ENCODE assay signal across 16 cellular contexts in the genomic region with DNA sequence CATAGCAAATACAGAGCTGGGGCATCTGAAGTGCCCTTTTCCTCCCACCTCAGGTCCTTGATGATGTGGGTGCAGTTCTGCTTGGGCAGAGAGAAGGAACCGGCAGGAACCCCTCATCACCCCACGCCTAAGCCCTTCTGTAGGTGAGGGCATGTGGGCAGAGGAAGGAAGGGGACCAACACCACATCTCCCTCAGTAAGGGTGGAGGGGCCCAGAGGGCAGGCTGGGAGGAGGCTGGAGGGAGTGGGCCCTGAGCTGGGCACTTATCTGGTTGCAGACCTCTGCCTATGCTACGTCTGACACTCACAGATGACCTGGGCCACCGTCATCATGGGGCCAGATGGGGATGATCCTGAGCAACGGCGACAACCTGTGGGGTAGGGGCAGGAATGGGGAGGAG. TPM values are rescaled to one million over a fixed set of nuclear protein-coding genes. Genes with fewer than 3 reads are reported as not detected.
DNase-seq lines count a peak whose midpoint lies in the region; ATAC-seq and TF ChIP-seq lines count a peak whose summit lies in the region.
"Had no signal": no experiment of that assay in that cellular context is flagged by ENCODE, and none has a peak within 500 bp of the region (broad histone marks: within the 10 kb centered on the region; RNA-seq: fewer than 3 reads in every experiment).

No MANE protein-coding gene starts in this region.

- ATAC-seq in SK-N-SH treated with all-trans-retinoic acid at 6 μM for 48 hours (peak; percentile 2; the same call in 2 of the 3 replicates), natural killer cell (peak in 2 of 3 donors; percentile 1 to 5), foreskin keratinocyte (no peak)
- ATAC-seq: left lung had no signal

- no peak for TF ChIP-seq RAD21 in SK-N-SH (IDR thresholded peaks at IDR 0.05; ENCODE audit: low read length)

- no peak overlapping the region for H3K4me2 ChIP-seq in SK-N-SH

- H3K27me3 ChIP-seq in SK-N-SH (ENCODE audit: insufficient read depth) (no peaks in the 10 kb centered on the region), foreskin keratinocyte (no peaks in the 10 kb centered on the region)
- H3K27me3 ChIP-seq: colonic mucosa, left lung, SJCRH30 had no signal

- H2AFZ ChIP-seq in SK-N-SH (ENCODE audit: low read depth): no peak overlapping the region
- H2AFZ ChIP-seq: GM23248 had no signal

- H3K9me2 ChIP-seq in SK-N-SH: no peaks in the 10 kb centered on the region

- TF ChIP-seq EP300 in SK-N-SH (IDR thresholded peaks at IDR 0.05; ENCODE audit: borderline replicate concordance in 1 of 2, low read depth in 1 of 2, low read length in 1 of 2): no peak

- CTCF ChIA-PET in SK-N-SH (lab: Yijun Ruan, JAX): interaction anchor here (1.2 to 7.2 kb wide), 3 partner anchors 9 to 48 kb away, joined by 3 to 87 read pairs (median 4); no protein-coding TSS in a partner anchor

- H3K9me3 ChIP-seq in SK-N-SH: no peaks in the 10 kb centered on the region
- H3K9me3 ChIP-seq: colonic mucosa, left lung, SJCRH30 had no signal

- no peaks in the 10 kb centered on the region for H3K36me3 Mint-ChIP-seq in IgD-negative memory B cell
- H3K36me3 Mint-ChIP-seq in brain: peaks cover 58% of the 10 kb centered on the region
- no peaks in the 10 kb centered on the region for H3K36me3 Mint-ChIP-seq in natural killer cell

- H3K27ac ChIP-seq in SK-N-SH (ENCODE audit: low read depth in 2 of 2, low read length in 1 of 2) (no peak overlapping the region; a peak in 1 of 4 replicates), foreskin keratinocyte (no peak overlapping the region)
- H3K27ac ChIP-seq: colonic mucosa, GM23248, left lung, SJCRH30 had no signal

- peaks cover 11% of the 10 kb centered on the region; the same call in 1 of the 2 replicates for H3K79me2 ChIP-seq in SK-N-SH (ENCODE audit: insufficient read depth)

- H3K4me1 Mint-ChIP-seq in IgD-negative memory B cell (peaks cover 0 to 6% (median 5%) of the 10 kb centered on the region in 3 donors), brain (peaks cover 17% of the 10 kb centered on the region), natural killer cell (peaks cover 36 to 57% of the 10 kb centered on the region in 2 donors)

- no peaks in the 10 kb centered on the region for H4K20me1 ChIP-seq in SK-N-SH (ENCODE audit: insufficient read depth)

- 95% methylated on average over 4 of the region's 6 CpGs for WGBS in SK-N-SH (ENCODE audit: low lambda C conversion rate)

- intact Hi-C loops in natural killer cell (cut with micrococcal nuclease): no loop called here

- no peak for TF ChIP-seq CTCF in SK-N-SH (IDR thresholded peaks at IDR 0.05)
- TF ChIP-seq CTCF in brain (conservative IDR thresholded peaks at IDR 0.05): no peak
- no peak for TF ChIP-seq CTCF in natural killer cell (IDR thresholded peaks at IDR 0.05)
- TF ChIP-seq CTCF in foreskin keratinocyte (conservative IDR thresholded peaks at IDR 0.05): no peak

- H3K4me1 ChIP-seq in SK-N-SH (ENCODE audit: control insufficient read depth in 1 of 2, insufficient read depth in 2 of 2, low read depth in 1 of 2, low read length in 1 of 2) (no peaks in the 10 kb centered on the region), foreskin keratinocyte (no peaks in the 10 kb centered on the region)
- H3K4me1 ChIP-seq: colonic mucosa, SJCRH30 had no signal

- POLR2A ChIA-PET in SK-N-SH (lab: Yijun Ruan, JAX): interaction anchor here (1.1 kb wide), 1 partner anchor 11 kb away, joined by 3 read pairs; no protein-coding TSS in a partner anchor

- in situ Hi-C loops in G401 (cut with HindIII; ENCODE audit: low sequenced_read_pairs): no loop called here

- no peak overlapping the region for H3K4me3 ChIP-seq in SK-N-SH (ENCODE audit: low read depth in 2 of 2, low read length in 1 of 2)
- H3K4me3 ChIP-seq: colonic mucosa, GM23248, left lung, SJCRH30 had no signal

- H3K36me3 ChIP-seq in SK-N-SH (replicated peaks in 1 of 2; ENCODE audit: control insufficient read depth in 1 of 2, insufficient read depth in 2 of 2, low read length in 1 of 2): peaks cover 28 to 74% of the 10 kb centered on the region in 2 experiments

- no peak overlapping the region for H3K9ac ChIP-seq in SK-N-SH
- H3K9ac ChIP-seq: GM23248 had no signal

- H3K27me3 Mint-ChIP-seq in IgD-negative memory B cell (no peaks in the 10 kb centered on the region), brain (peaks cover 8% of the 10 kb centered on the region), natural killer cell (ENCODE audit: low read depth in 2 of 2) (no peaks in the 10 kb centered on the region)

- H3K27ac Mint-ChIP-seq in IgD-negative memory B cell (peak overlapping the region; percentile 59 to 87 (median 83)), brain (peak overlapping the region; percentile 54 to 93 (median 89)), natural killer cell (peak overlapping the region; percentile 91 to 96)

- H3K4me3 Mint-ChIP-seq in IgD-negative memory B cell: no peak overlapping the region
- no peak overlapping the region for H3K4me3 Mint-ChIP-seq in brain
- H3K4me3 Mint-ChIP-seq in natural killer cell: peak overlapping the region; percentile 59

- H3F3A ChIP-seq in SK-N-SH (replicated peaks; ENCODE audit: insufficient read depth): peaks cover 2% of the 10 kb centered on the region

- H3K9me3 Mint-ChIP-seq in IgD-negative memory B cell (no peaks in the 10 kb centered on the region), brain (no peaks in the 10 kb centered on the region), natural killer cell (no peaks in the 10 kb centered on the region)

- no peak for DNase-seq in SK-N-SH
- no peak for DNase-seq in natural killer cell
- DNase-seq in G401 (ENCODE audit: low spot score): no peak
- no peak for DNase-seq in GF-D8 (lab: John Stamatoyannopoulos, UW)
- DNase-seq in foreskin keratinocyte: no peak
- DNase-seq: activated CD4-positive, alpha-beta T cell treated with anti-CD3 and anti-CD28 coated beads, Interleukin-2, amount 50 U/mL, for 4 hours; activated gamma-delta T cell; colonic mucosa; GM23248; left lung; NCI-H1048; NCI-H526; SJCRH30 had no signal

TF ChIP-seq in SK-N-SH treated with all-trans-retinoic acid at 6 μM for 48 hours, 23 proteins besides CTCF, POLR2A, EP300 and RAD21 (continues in another document):
- no peak for TF ChIP-seq ZNF565 (CRISPR knock-in tag; conservative IDR thresholded peaks at IDR 0.05; ENCODE audit: low read depth)
- no peak for TF ChIP-seq ZC3H10 (CRISPR knock-in tag; IDR thresholded peaks at IDR 0.05)
- TF ChIP-seq SNAI2 (CRISPR knock-in tag; IDR thresholded peaks at IDR 0.05): no peak
- TF ChIP-seq RARB (CRISPR knock-in tag; IDR thresholded peaks at IDR 0.05): no peak
- TF ChIP-seq ARNTL (CRISPR knock-in tag; IDR thresholded peaks at IDR 0.05; ENCODE audit: borderline replicate concordance, low read depth): no peak
- no peak for TF ChIP-seq TOX (CRISPR knock-in tag; IDR thresholded peaks at IDR 0.05; ENCODE audit: borderline replicate concordance)
- no peak for TF ChIP-seq ZFP3 (CRISPR knock-in tag; IDR thresholded peaks at IDR 0.05)
- no peak for TF ChIP-seq ZNF8 (CRISPR knock-in tag; IDR thresholded peaks at IDR 0.05)

TF ChIP-seq in SK-N-SH, 30 proteins besides CTCF, POLR2A, EP300 and RAD21 (continues in another document):
- no peak for TF ChIP-seq MAX (IDR thresholded peaks at IDR 0.05; ENCODE audit: low read depth)
- TF ChIP-seq TCF12 (IDR thresholded peaks at IDR 0.05): no peak
- TF ChIP-seq JUND (IDR thresholded peaks at IDR 0.05): no peak

RNA-seq across cellular contexts. Expression of gene ZNF687, which starts 11.0 kb away (rescaled TPM):
- 14.6 and 15.8 TPM in 2 replicates for polyA plus RNA-seq in SK-N-SH (2012; rRNA removed)
- polyA plus RNA-seq in SK-N-SH (2012; cell fraction: cytosol; rRNA removed): 3.9 and 6.8 TPM in 2 replicates
- polyA plus RNA-seq in SK-N-SH (2012; cell fraction: nucleus; rRNA removed): 23.5 and 29.2 TPM in 2 replicates
- 3.0 TPM for polyA plus RNA-seq in IgD-negative memory B cell
- 28.5 TPM for polyA plus RNA-seq in brain (ENCODE audit: insufficient read depth, low read depth, low replicate concordance)
- total RNA-seq in natural killer cell: 10 to 100 TPM; 48.1 to 52.2 (median 48.6) TPM
- total RNA-seq in G401 (2014; rRNA removed; shearing (Covaris generic)): 14.6 and 20.3 TPM in 2 replicates
- 14.4 and 17.6 TPM in 2 replicates for total RNA-seq in foreskin keratinocyte
- 8.6 and 9.7 TPM in 2 replicates for polyA plus RNA-seq in foreskin keratinocyte

RNA-seq across cellular contexts. Expression of gene PI4KB, which starts 34.1 kb away (rescaled TPM):
- polyA plus RNA-seq in SK-N-SH (2012; rRNA removed) (62.9 and 76.6 TPM in 2 replicates), IgD-negative memory B cell (67.9 TPM), brain (ENCODE audit: insufficient read depth, low read depth, low replicate concordance) (63.9 TPM), foreskin keratinocyte (33.3 and 34.9 TPM in 2 replicates)
- 37.1 and 54.0 TPM in 2 replicates for polyA plus RNA-seq in SK-N-SH (2012; cell fraction: cytosol; rRNA removed)
- 90.1 and 105 TPM in 2 replicates for polyA plus RNA-seq in SK-N-SH (2012; cell fraction: nucleus; rRNA removed)
- total RNA-seq in natural killer cell (10 to 100 TPM; 68.2 to 99.3 (median 95.0) TPM), foreskin keratinocyte (38.1 and 38.3 TPM in 2 replicates)
- 19.1 and 40.6 TPM in 2 replicates for total RNA-seq in G401 (2014; rRNA removed; shearing (Covaris generic))

RNA-seq across cellular contexts. Expression of gene PSMD4, which starts 38.6 kb away (rescaled TPM):
- 419 and 518 TPM in 2 replicates for polyA plus RNA-seq in SK-N-SH (2012; rRNA removed)
- polyA plus RNA-seq in SK-N-SH (2012; cell fraction: cytosol; rRNA removed): 388 and 427 TPM in 2 replicates
- polyA plus RNA-seq in SK-N-SH (2012; cell fraction: nucleus; rRNA removed): 294 and 298 TPM in 2 replicates
- 252 TPM for polyA plus RNA-seq in IgD-negative memory B cell
- polyA plus RNA-seq in brain (ENCODE audit: insufficient read depth, low read depth, low replicate concordance): 266 TPM
- total RNA-seq in natural killer cell: 100 to 1,000 TPM in 1 of 3 donors, 10 to 100 TPM in 2; 94.2 to 101 (median 99.3) TPM
- 242 and 285 TPM in 2 replicates for total RNA-seq in G401 (2014; rRNA removed; shearing (Covaris generic))
- 216 and 258 TPM in 2 replicates for total RNA-seq in foreskin keratinocyte
- polyA plus RNA-seq in foreskin keratinocyte: 229 TPM in 2 replicates

RNA-seq across cellular contexts. Expression of gene RFX5, which starts 54.0 kb away (rescaled TPM):
- polyA plus RNA-seq in SK-N-SH (2012; rRNA removed) (29.1 and 49.0 TPM in 2 replicates), IgD-negative memory B cell (106 TPM), brain (ENCODE audit: insufficient read depth, low read depth, low replicate concordance) (33.7 TPM), foreskin keratinocyte (14.5 and 14.6 TPM in 2 replicates)
- 31.1 and 32.7 TPM in 2 replicates for polyA plus RNA-seq in SK-N-SH (2012; cell fraction: cytosol; rRNA removed)
- polyA plus RNA-seq in SK-N-SH (2012; cell fraction: nucleus; rRNA removed): 70.3 and 111 TPM in 2 replicates
- total RNA-seq in natural killer cell (100 to 1,000 TPM in 2 of 3 donors, 10 to 100 TPM in 1; 72.6 to 111 (median 110) TPM), foreskin keratinocyte (29.2 and 38.4 TPM in 2 replicates)
- total RNA-seq in G401 (2014; rRNA removed; shearing (Covaris generic)): 102 and 125 TPM in 2 replicates
